Comparison of ENCODE assay signal across 10 cellular contexts in the genomic region with DNA sequence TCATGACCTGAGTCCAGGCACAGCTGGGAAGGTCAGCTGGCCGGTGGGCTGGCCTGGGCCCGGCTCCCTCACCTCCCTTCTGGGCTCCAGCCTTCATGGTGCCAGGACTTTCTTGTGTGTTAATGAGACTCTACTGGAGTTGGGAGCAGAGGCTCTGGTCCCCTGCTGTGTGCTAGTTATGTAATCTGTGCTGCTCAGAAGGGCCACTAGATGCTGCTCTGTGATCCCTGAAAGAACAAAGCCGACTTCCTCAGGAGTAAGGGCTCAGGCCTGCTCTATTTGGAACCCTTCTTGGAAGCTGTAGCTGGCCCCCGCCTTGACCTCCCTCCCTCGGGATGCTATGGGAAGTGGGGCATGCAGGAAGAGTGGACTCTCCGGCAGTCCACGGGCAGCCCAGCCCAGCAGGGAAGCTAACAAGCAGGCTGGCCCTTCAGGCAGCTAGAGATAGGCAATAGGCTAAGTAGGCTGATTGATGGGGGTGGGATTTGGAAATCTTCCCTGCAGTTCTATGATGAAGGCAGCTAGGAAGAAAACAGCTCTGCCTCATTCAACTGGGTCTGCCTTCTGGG. TPM values are rescaled to one million over a fixed set of nuclear protein-coding genes. Genes with fewer than 3 reads are reported as not detected.
DNase-seq lines count a peak whose midpoint lies in the region; ATAC-seq and TF ChIP-seq lines count a peak whose summit lies in the region.
"Had no signal": no experiment of that assay in that cellular context is flagged by ENCODE, and none has a peak within 500 bp of the region (broad histone marks: within the 10 kb centered on the region; RNA-seq: fewer than 3 reads in every experiment).

No MANE protein-coding gene starts in this region.

- ATAC-seq in GM23338 (peak; percentile 54), GM18520 (IDR thresholded peaks at IDR 0.05; ENCODE audit: unreplicated experiment) (no peak)
- ATAC-seq in activated T-cell treated with anti-CD3 and anti-CD28 coated beads, Interleukin-2, amount 50 U/mL, for 4 hours, result no peak
- peak; percentile 26 to 38 for ATAC-seq in naive thymus-derived CD8-positive, alpha-beta T cell

- POLR2A ChIA-PET in naive thymus-derived CD8-positive, alpha-beta T cell (lab: Charles Lee), result interaction anchor here (0.5 to 22.8 kb wide), 3 partner anchors 32 to 272 kb away, joined by 3 to 889 read pairs (median 7); no protein-coding TSS in a partner anchor

- no peak overlapping the region for H3K4me3 ChIP-seq in GM23338
- H3K4me3 ChIP-seq: SJCRH30 had no signal

- peaks cover 48 to 56% of the 10 kb centered on the region in 2 donors for H3K36me3 Mint-ChIP-seq in CD14-positive monocyte
- H3K36me3 Mint-ChIP-seq in GM23338 (ENCODE audit: low read depth), result peaks cover 54% of the 10 kb centered on the region
- peaks cover 29% of the 10 kb centered on the region for H3K36me3 Mint-ChIP-seq in activated T-cell treated with anti-CD3 and anti-CD28 coated beads, Interleukin-2, amount 50 U/mL, for 4 hours (ENCODE audit: insufficient read depth)
- peaks cover 9 to 51% (median 13%) of the 10 kb centered on the region in 3 donors for H3K36me3 Mint-ChIP-seq in naive thymus-derived CD8-positive, alpha-beta T cell

- peaks cover 19% of the 10 kb centered on the region for H4K20me1 ChIP-seq in GM23338 (replicated peaks; ENCODE audit: insufficient read depth)

- no peak overlapping the region for H3K27ac Mint-ChIP-seq in CD14-positive monocyte
- H3K27ac Mint-ChIP-seq in GM23338, result peak overlapping the region; percentile 81
- H3K27ac Mint-ChIP-seq in naive thymus-derived CD8-positive, alpha-beta T cell, result peak overlapping the region; percentile 53 to 96 (median 89)

- H3K27me3 Mint-ChIP-seq in CD14-positive monocyte (ENCODE audit: low read depth in 3 of 3) (peaks cover 0 to 9% (median 6%) of the 10 kb centered on the region in 3 donors), GM23338 (ENCODE audit: insufficient read depth, low read depth, poor library complexity) (peaks cover 23% of the 10 kb centered on the region)
- H3K27me3 Mint-ChIP-seq in activated T-cell treated with anti-CD3 and anti-CD28 coated beads, Interleukin-2, amount 50 U/mL, for 4 hours (ENCODE audit: low read depth), result no peaks in the 10 kb centered on the region
- no peaks in the 10 kb centered on the region for H3K27me3 Mint-ChIP-seq in naive thymus-derived CD8-positive, alpha-beta T cell
- H3K27me3 Mint-ChIP-seq: stimulated activated naive CD8-positive, alpha-beta T cell treated with anti-CD3 and anti-CD28 coated beads, Interleukin-15, Interleukin-2, amounts not matched to agents 100 ng/mL and 50 ng/mL, for 24 hours had no signal

- H3K36me3 ChIP-seq in GM23338 (ENCODE audit: insufficient read depth), result peaks cover 32% of the 10 kb centered on the region

- DNase-seq in CD14-positive monocyte (ENCODE audit: low spot score) (no peak), GM23338 (ENCODE audit: low spot score) (peak; percentile 94), NCI-H345 treated with DMSO at 0.1 percent for 48 hours (lab: John Stamatoyannopoulos, UW; ENCODE audit: unreplicated experiment) (peak; percentile 56), fibroblast of the conjunctiva (ENCODE audit: low read depth) (peak; percentile 60), UCSD-AML1 (lab: John Stamatoyannopoulos, UW; ENCODE audit: unreplicated experiment) (no peak)
- no peak for DNase-seq in activated T-cell treated with anti-CD3 and anti-CD28 coated beads, Interleukin-2, amount 50 U/mL, for 4 hours
- DNase-seq in naive thymus-derived CD8-positive, alpha-beta T cell, result peak in 7 of 10 donors; percentile 36 to 70 (median 51)

- peak; percentile 65 for TF ChIP-seq CTCF in CD14-positive monocyte (IDR thresholded peaks at IDR 0.05)
- TF ChIP-seq CTCF in GM23338 (conservative IDR thresholded peaks at IDR 0.05; ENCODE audit: low read depth in 2 of 2), result peak; percentile 59 to 81

- peaks cover 33% of the 10 kb centered on the region for H3K4me1 ChIP-seq in GM23338 (ENCODE audit: insufficient read depth)

- no peaks in the 10 kb centered on the region for H3K27me3 ChIP-seq in GM23338 (ENCODE audit: insufficient read depth)
- H3K27me3 ChIP-seq: SJCRH30 had no signal

- H3K4me1 Mint-ChIP-seq in CD14-positive monocyte, result peaks cover 16% of the 10 kb centered on the region
- H3K4me1 Mint-ChIP-seq in GM23338, result peaks cover 48% of the 10 kb centered on the region
- H3K4me1 Mint-ChIP-seq in activated T-cell treated with anti-CD3 and anti-CD28 coated beads, Interleukin-2, amount 50 U/mL, for 4 hours (ENCODE audit: low read depth), result peaks cover 15% of the 10 kb centered on the region
- peaks cover 12 to 27% (median 21%) of the 10 kb centered on the region in 4 donors for H3K4me1 Mint-ChIP-seq in naive thymus-derived CD8-positive, alpha-beta T cell

- H3K9me3 Mint-ChIP-seq in CD14-positive monocyte (peaks cover 0 to 2% (median 0%) of the 10 kb centered on the region in 7 donors), GM23338 (peaks cover 3% of the 10 kb centered on the region; the same call in 1 of the 3 replicates)
- no peaks in the 10 kb centered on the region for H3K9me3 Mint-ChIP-seq in activated T-cell treated with anti-CD3 and anti-CD28 coated beads, Interleukin-2, amount 50 U/mL, for 4 hours
- H3K9me3 Mint-ChIP-seq in naive thymus-derived CD8-positive, alpha-beta T cell, result no peaks in the 10 kb centered on the region
- H3K9me3 Mint-ChIP-seq: stimulated activated naive CD8-positive, alpha-beta T cell treated with anti-CD3 and anti-CD28 coated beads, Interleukin-15, Interleukin-2, amounts not matched to agents 100 ng/mL and 50 ng/mL, for 24 hours had no signal

- no peaks in the 10 kb centered on the region for H3K9me2 ChIP-seq in GM23338 (ENCODE audit: insufficient read depth)

- peaks cover 4% of the 10 kb centered on the region for H3K79me2 ChIP-seq in GM23338 (replicated peaks; ENCODE audit: insufficient read depth)

- H3K4me3 Mint-ChIP-seq in CD14-positive monocyte (no peak overlapping the region), GM23338 (no peak overlapping the region)
- H3K4me3 Mint-ChIP-seq in activated T-cell treated with anti-CD3 and anti-CD28 coated beads, Interleukin-2, amount 50 U/mL, for 4 hours, result peak overlapping the region; percentile 19
- peak overlapping the region in 1 of 10 donors; percentile 44 for H3K4me3 Mint-ChIP-seq in naive thymus-derived CD8-positive, alpha-beta T cell
- H3K4me3 Mint-ChIP-seq: stimulated activated naive CD8-positive, alpha-beta T cell treated with anti-CD3 and anti-CD28 coated beads, Interleukin-15, Interleukin-2, amounts not matched to agents 100 ng/mL and 50 ng/mL, for 24 hours had no signal

- H3F3A ChIP-seq in GM23338 (replicated peaks; ENCODE audit: low read depth), result peaks cover 41% of the 10 kb centered on the region

- intact Hi-C loops in CD14-positive monocyte (cut with micrococcal nuclease), result loop anchor here in 1 of 2 donors (5.0 kb wide), 2 partner anchors 124 to 274 kb away; no protein-coding TSS in a partner anchor

- H2AFZ ChIP-seq in GM23338, result no peak overlapping the region

- H3K27ac ChIP-seq in GM23338 (ENCODE audit: low read depth), result peak overlapping the region; percentile 16
- H3K27ac ChIP-seq: SJCRH30 had no signal

- 0 out of 2 replicates have a peak overlapping the region, but pooled peaks have one; percentile 5 for H3K4me2 ChIP-seq in GM23338

TF ChIP-seq in GM23338, 12 proteins besides CTCF, POLR2A, EP300 and RAD21 (continues in another document):
- TF ChIP-seq STAT1 (IDR thresholded peaks at IDR 0.05; ENCODE audit: unreplicated experiment), result no peak
- no peak for TF ChIP-seq ZNF331 (CRISPR knock-in tag; IDR thresholded peaks at IDR 0.05; ENCODE audit: low read depth)
- TF ChIP-seq POLR2AphosphoS5 (IDR thresholded peaks at IDR 0.05; ENCODE audit: low read depth), result peak; percentile 14; the same call in 1 of the 2 replicates
- no peak for TF ChIP-seq EZH2 (IDR thresholded peaks at IDR 0.05; ENCODE audit: low read depth, unreplicated experiment)
- TF ChIP-seq, protein P1, sequence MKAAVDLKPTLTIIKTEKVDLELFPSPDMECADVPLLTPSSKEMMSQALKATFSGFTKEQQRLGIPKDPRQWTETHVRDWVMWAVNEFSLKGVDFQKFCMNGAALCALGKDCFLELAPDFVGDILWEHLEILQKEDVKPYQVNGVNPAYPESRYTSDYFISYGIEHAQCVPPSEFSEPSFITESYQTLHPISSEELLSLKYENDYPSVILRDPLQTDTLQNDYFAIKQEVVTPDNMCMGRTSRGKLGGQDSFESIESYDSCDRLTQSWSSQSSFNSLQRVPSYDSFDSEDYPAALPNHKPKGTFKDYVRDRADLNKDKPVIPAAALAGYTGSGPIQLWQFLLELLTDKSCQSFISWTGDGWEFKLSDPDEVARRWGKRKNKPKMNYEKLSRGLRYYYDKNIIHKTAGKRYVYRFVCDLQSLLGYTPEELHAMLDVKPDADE (IDR thresholded peaks at IDR 0.05), result no peak
- TF ChIP-seq ZNF114 (CRISPR knock-in tag; IDR thresholded peaks at IDR 0.05), result no peak

RNA-seq across cellular contexts. Expression of a gene that starts 3.3 kb away (rescaled TPM):
- polyA plus RNA-seq in CD14-positive monocyte (under 1 TPM; 0.44 to 0.48 TPM), GM23338 (2016; fragmentation: Nextera tagmentation; extraction: Ambion mirVana) (4.0 and 4.1 TPM in 2 replicates)
- 8.7 and 11.6 TPM in 2 replicates for total RNA-seq in GM23338 (2014; rRNA removed; shearing (Covaris generic))
- total RNA-seq in activated T-cell treated with anti-CD3 and anti-CD28 coated beads, Interleukin-2, amount 50 U/mL, for 4 hours, result 10 to 100 TPM; 14.8 to 20.9 (median 15.7) TPM
- 10 to 100 TPM; 17.6 to 17.8 TPM for total RNA-seq in naive thymus-derived CD8-positive, alpha-beta T cell
- 10 to 100 TPM in 1 of 3 donors, 1 to 10 TPM in 2; 5.9 to 12.0 (median 9.6) TPM for polyA plus RNA-seq in naive thymus-derived CD8-positive, alpha-beta T cell

RNA-seq across cellular contexts. Expression of a gene that starts 39.2 kb away (rescaled TPM):
- 100 to 1,000 TPM in 1 of 2 donors, 10 to 100 TPM in 1; 91.8 to 112 TPM for polyA plus RNA-seq in CD14-positive monocyte
- total RNA-seq in GM23338 (2014; rRNA removed; shearing (Covaris generic)), result 132 and 180 TPM in 2 replicates
- polyA plus RNA-seq in GM23338 (2016; fragmentation: Nextera tagmentation; extraction: Ambion mirVana), result 360 and 369 TPM in 2 replicates
- total RNA-seq in activated T-cell treated with anti-CD3 and anti-CD28 coated beads, Interleukin-2, amount 50 U/mL, for 4 hours, result 100 to 1,000 TPM; 247 to 270 (median 260) TPM
- total RNA-seq in naive thymus-derived CD8-positive, alpha-beta T cell, result 10 to 100 TPM; 64.9 to 72.2 TPM
- 100 to 1,000 TPM; 102 to 122 (median 112) TPM for polyA plus RNA-seq in naive thymus-derived CD8-positive, alpha-beta T cell

Comparison
In these comparisons a context has a peak if more than half of its experiments do, and no peak if none do; other contexts are left out.
1. DNase-seq: peak in GM23338 (single experiment), NCI-H345 treated with DMSO at 0.1 percent for 48 hours (single experiment), fibroblast of the conjunctiva (single experiment) and naive thymus-derived CD8-positive, alpha-beta T cell (7 of 10); none in CD14-positive monocyte (single experiment), activated T-cell treated with anti-CD3 and anti-CD28 coated beads, Interleukin-2, amount 50 U/mL, for 4 hours (single experiment) and UCSD-AML1 (single experiment).
2. H3K27ac Mint-ChIP-seq: peak in GM23338 (single experiment) and naive thymus-derived CD8-positive, alpha-beta T cell (10 of 10); none in CD14-positive monocyte (0 of 7).
3. ATAC-seq: peak in GM23338 (single experiment) and naive thymus-derived CD8-positive, alpha-beta T cell (2 of 2); none in activated T-cell treated with anti-CD3 and anti-CD28 coated beads, Interleukin-2, amount 50 U/mL, for 4 hours (0 of 2) and GM18520 (single experiment).